In genomic region chr22:22425366-22425765, GRCh38 we compare ENCODE assay signal across 15 cellular contexts.
DNase-seq lines count a peak whose midpoint lies in the region; ATAC-seq, FAIRE-seq and TF ChIP-seq lines count a peak whose summit lies in the region.
"Had no signal": no experiment of that assay in that cellular context is flagged by ENCODE, and none has a peak within 500 bp of the region (broad histone marks: within the 10 kb centered on the region; RNA-seq: fewer than 3 reads in every experiment).

No MANE protein-coding gene starts in this region.

- FAIRE-seq in GM19239 (lab: Jason Lieb, UNC) (peak; percentile 39), astrocyte (lab: Jason Lieb, UNC) (no peak)

- TF ChIP-seq POLR2A in body of pancreas (IDR thresholded peaks at IDR 0.05), result no peak

- H2AFZ ChIP-seq in astrocyte (ENCODE audit: low read depth, low read length), result no peak overlapping the region

- no peaks in the 10 kb centered on the region for H3K79me2 ChIP-seq in astrocyte (ENCODE audit: insufficient read depth, low read length)

- no peak for TF ChIP-seq CTCF in astrocyte (IDR thresholded peaks at IDR 0.05; ENCODE audit: insufficient read depth, low read depth, low read length)
- TF ChIP-seq CTCF in body of pancreas (IDR thresholded peaks at IDR 0.05), result no peak

- peaks cover 60% of the 10 kb centered on the region for H3K27me3 Mint-ChIP-seq in astrocyte (ENCODE audit: low read depth, unreplicated experiment)
- H3K27me3 Mint-ChIP-seq in stimulated activated naive B cell treated with anti-CD40 and anti-IgM and Interleukin-4, amounts not matched to agents 10 μg/mL and 1 μg/mL and 100 μg/mL, for 72 hours, result no peaks in the 10 kb centered on the region

- peaks cover 2% of the 10 kb centered on the region for H3K36me3 Mint-ChIP-seq in astrocyte (ENCODE audit: low read depth, unreplicated experiment)
- H3K36me3 Mint-ChIP-seq in stimulated activated naive B cell treated with anti-CD40 and anti-IgM and Interleukin-4, amounts not matched to agents 10 μg/mL and 1 μg/mL and 100 μg/mL, for 72 hours, result no peaks in the 10 kb centered on the region

- DNase-seq in GM19239 (ENCODE audit: insufficient read length, low spot score), result no peak
- DNase-seq in NCI-H774 (lab: John Stamatoyannopoulos, UW), result peak; percentile 3
- DNase-seq in astrocyte (ENCODE audit: low read depth), result no peak
- DNase-seq in stimulated activated naive B cell treated with anti-CD40 and anti-IgM and Interleukin-4, amounts not matched to agents 10 μg/mL and 1 μg/mL and 100 μg/mL, for 72 hours, result no peak
- no peak for DNase-seq in NCI-H2107 treated with DMSO at 0.1 percent for 48 hours (lab: John Stamatoyannopoulos, UW; ENCODE audit: unreplicated experiment)
- no peak for DNase-seq in body of pancreas
- no peak for DNase-seq in T-helper 9 cell
- DNase-seq: DMS 273 treated with DMSO at 0.1 percent for 48 hours; H9; KBM-7; NCI-H1048; NCI-H1694 treated with DMSO at 0.1 percent for 48 hours; NCI-H510A treated with DMSO at 0.1 percent for 48 hours; NK-92 treated with Interleukin-12 subunit alpha and Interleukin-12 subunit beta, amount 100 ng/mL, for 24 hours had no signal

- H3K4me1 Mint-ChIP-seq in astrocyte (ENCODE audit: low read depth, unreplicated experiment), result no peaks in the 10 kb centered on the region
- H3K4me1 Mint-ChIP-seq in stimulated activated naive B cell treated with anti-CD40 and anti-IgM and Interleukin-4, amounts not matched to agents 10 μg/mL and 1 μg/mL and 100 μg/mL, for 72 hours, result peaks cover 61 to 86% of the 10 kb centered on the region in 2 donors

- no peak for ATAC-seq in stimulated activated naive B cell treated with anti-CD40 and anti-IgM and Interleukin-4, amounts not matched to agents 10 μg/mL and 1 μg/mL and 100 μg/mL, for 72 hours (replicated peaks)
- no peak for ATAC-seq in body of pancreas
- ATAC-seq: SK-N-SH treated with all-trans-retinoic acid at 6 μM for 48 hours had no signal

- H3K4me1 ChIP-seq in astrocyte (ENCODE audit: insufficient read depth, low read length) (no peaks in the 10 kb centered on the region), body of pancreas (no peaks in the 10 kb centered on the region)

- intact Hi-C loops in body of pancreas (cut with DNase I), result no loop called here

- no peak overlapping the region for H3K9ac ChIP-seq in astrocyte (ENCODE audit: low read length)

- H3K9me3 Mint-ChIP-seq in astrocyte (ENCODE audit: unreplicated experiment), result no peaks in the 10 kb centered on the region
- no peaks in the 10 kb centered on the region for H3K9me3 Mint-ChIP-seq in stimulated activated naive B cell treated with anti-CD40 and anti-IgM and Interleukin-4, amounts not matched to agents 10 μg/mL and 1 μg/mL and 100 μg/mL, for 72 hours
- H3K9me3 Mint-ChIP-seq: H9 had no signal

- H3K4me2 ChIP-seq in astrocyte (ENCODE audit: low read length), result no peak overlapping the region

- H3K4me3 ChIP-seq in astrocyte (ENCODE audit: insufficient read depth, low read depth, low read length), result no peak overlapping the region
- H3K4me3 ChIP-seq in body of pancreas, result no peak overlapping the region

- no peaks in the 10 kb centered on the region for H3K9me3 ChIP-seq in astrocyte (ENCODE audit: insufficient read depth, low read depth, low read length)
- no peaks in the 10 kb centered on the region for H3K9me3 ChIP-seq in body of pancreas

- H3K4me3 Mint-ChIP-seq in astrocyte (ENCODE audit: unreplicated experiment), result no peak overlapping the region
- peak overlapping the region in 1 of 2 donors; percentile 12 for H3K4me3 Mint-ChIP-seq in stimulated activated naive B cell treated with anti-CD40 and anti-IgM and Interleukin-4, amounts not matched to agents 10 μg/mL and 1 μg/mL and 100 μg/mL, for 72 hours
- H3K4me3 Mint-ChIP-seq: H9 had no signal

- no peaks in the 10 kb centered on the region for H3K36me3 ChIP-seq in astrocyte (ENCODE audit: insufficient read depth, low read length)
- no peaks in the 10 kb centered on the region for H3K36me3 ChIP-seq in body of pancreas (replicated peaks in 1 of 2; ENCODE audit: insufficient read depth in 1 of 2, low read depth in 2 of 2)

- H4K20me1 ChIP-seq in astrocyte (ENCODE audit: insufficient read depth, low read length), result no peaks in the 10 kb centered on the region

- H3K27ac ChIP-seq in astrocyte (ENCODE audit: low read depth, low read length) (no peak overlapping the region), body of pancreas (no peak overlapping the region)

- 72 to 75% methylated on average over 1 of the region's 1 CpG for WGBS in body of pancreas, 2 donors

- peaks cover 9% of the 10 kb centered on the region for H3K27me3 ChIP-seq in astrocyte (ENCODE audit: insufficient read depth, low read length)
- H3K27me3 ChIP-seq in body of pancreas, result no peaks in the 10 kb centered on the region

- peak overlapping the region; percentile 38 for H3K27ac Mint-ChIP-seq in astrocyte (ENCODE audit: unreplicated experiment)
- H3K27ac Mint-ChIP-seq in stimulated activated naive B cell treated with anti-CD40 and anti-IgM and Interleukin-4, amounts not matched to agents 10 μg/mL and 1 μg/mL and 100 μg/mL, for 72 hours, result peak overlapping the region; percentile 1
- H3K27ac Mint-ChIP-seq: H9 had no signal
